Comparison of ENCODE assay signal across 8 cellular contexts in genomic region chr2:134917958-134918517, GRCh38. TPM values are rescaled to one million over a fixed set of nuclear protein-coding genes. Genes with fewer than 3 reads are reported as not detected.
DNase-seq lines count a peak whose midpoint lies in the region; ATAC-seq and TF ChIP-seq lines count a peak whose summit lies in the region.

No MANE protein-coding gene starts in this region.

- peak; percentile 75 for ATAC-seq in HG03025 (IDR thresholded peaks at IDR 0.05; ENCODE audit: low FRiP score, unreplicated experiment)
- ATAC-seq in activated CD4-positive, alpha-beta T cell treated with anti-CD3 and anti-CD28 coated beads for 36 hours, result peak; percentile 76

- H3K27me3 ChIP-seq in duodenal mucosa (ENCODE audit: control insufficient read depth in 1 of 2, insufficient read depth in 2 of 2, low read length in 2 of 2), result no peaks in the 10 kb centered on the region
- no peaks in the 10 kb centered on the region for H3K27me3 ChIP-seq in mononuclear cell (ENCODE audit: insufficient read depth, low read length)
- H3K27me3 ChIP-seq in suprapubic skin, result no peaks in the 10 kb centered on the region

- peak; percentile 98 for DNase-seq in NCI-H146 treated with DMSO at 0.1 percent for 48 hours (lab: John Stamatoyannopoulos, UW; ENCODE audit: unreplicated experiment)
- DNase-seq in NCI-H146 (lab: John Stamatoyannopoulos, UW), result no peak
- peak; percentile 98 for DNase-seq in NCI-H2171 treated with DMSO at 0.1 percent for 48 hours (lab: John Stamatoyannopoulos, UW)
- DNase-seq in activated CD4-positive, alpha-beta T cell treated with anti-CD3 and anti-CD28 coated beads for 36 hours, result peak; percentile 95
- no peak for DNase-seq in suprapubic skin (ENCODE audit: low spot score in 2 of 2)

- peak in 1 of 2 donors; percentile 63 for TF ChIP-seq POLR2A in suprapubic skin (IDR thresholded peaks at IDR 0.05)

- TF ChIP-seq EP300 in suprapubic skin (IDR thresholded peaks at IDR 0.05), result no peak

- H3K9ac ChIP-seq in duodenal mucosa (ENCODE audit: low read depth in 1 of 2, low read length in 2 of 2), result peak overlapping the region; percentile 70 to 73

- peaks cover 16% of the 10 kb centered on the region for H3K36me3 Mint-ChIP-seq in activated CD4-positive, alpha-beta T cell treated with anti-CD3 and anti-CD28 coated beads for 36 hours (ENCODE audit: low read depth)

- H3K36me3 ChIP-seq in duodenal mucosa (ENCODE audit: control insufficient read depth in 1 of 2, insufficient read depth in 2 of 2, low read length in 2 of 2) (no peaks in the 10 kb centered on the region), suprapubic skin (no peaks in the 10 kb centered on the region)

- no peaks in the 10 kb centered on the region for H3K27me3 Mint-ChIP-seq in activated CD4-positive, alpha-beta T cell treated with anti-CD3 and anti-CD28 coated beads for 36 hours

- H3K9me3 ChIP-seq in duodenal mucosa (ENCODE audit: control insufficient read depth in 1 of 2, low read length in 2 of 2) (no peaks in the 10 kb centered on the region), mononuclear cell (ENCODE audit: low read depth, low read length) (no peaks in the 10 kb centered on the region), suprapubic skin (no peaks in the 10 kb centered on the region)

- under 1% methylated on average over 32 of the region's 37 CpGs for WGBS in suprapubic skin

- no peaks in the 10 kb centered on the region for H3K9me3 Mint-ChIP-seq in activated CD4-positive, alpha-beta T cell treated with anti-CD3 and anti-CD28 coated beads for 36 hours (ENCODE audit: low read depth)

- peak in 1 of 2 donors; percentile 37 for TF ChIP-seq CTCF in suprapubic skin (IDR thresholded peaks at IDR 0.05)

- peak overlapping the region; percentile 85 for H3K27ac ChIP-seq in duodenal mucosa (ENCODE audit: low read depth, low read length)
- peak overlapping the region; percentile 99 for H3K27ac ChIP-seq in suprapubic skin

- H3K4me3 ChIP-seq in duodenal mucosa (ENCODE audit: low read depth in 1 of 2, low read length in 2 of 2), result peak overlapping the region; percentile 83 to 87
- peak overlapping the region; percentile 77 for H3K4me3 ChIP-seq in mononuclear cell (ENCODE audit: low read length)
- H3K4me3 ChIP-seq in suprapubic skin, result peak overlapping the region; percentile 93

- H3K4me1 Mint-ChIP-seq in activated CD4-positive, alpha-beta T cell treated with anti-CD3 and anti-CD28 coated beads for 36 hours, result peaks cover 23% of the 10 kb centered on the region

- CTCF ChIA-PET in activated CD4-positive, alpha-beta T cell treated with anti-CD3 and anti-CD28 coated beads for 36 hours (lab: Charles Lee), result interaction anchor here (0.7 to 1.6 kb wide), 4 partner anchors 9 to 1079 kb away, joined by 3 to 4 read pairs (median 4); partner anchors contain the start of gene UBXN4

- POLR2A ChIA-PET in activated CD4-positive, alpha-beta T cell treated with anti-CD3 and anti-CD28 coated beads for 36 hours (lab: Charles Lee), result interaction anchor here (0.6 to 1.6 kb wide), 5 partner anchors 17 to 736 kb away, joined by 3 to 9 read pairs (median 3); partner anchors contain the start of genes R3HDM1, RAB3GAP1 and ZRANB3

- intact Hi-C loops in activated CD4-positive, alpha-beta T cell treated with anti-CD3 and anti-CD28 coated beads for 36 hours (cut with DNase I, micrococcal nuclease), result loop anchor here (1.0 to 10.0 kb wide), 10 partner anchors 134 to 1464 kb away; partner anchors contain the start of genes RAB3GAP1 (in 2 of the 2), MCM6 (in 1 of the 2), MGAT5 (in 1 of the 2) and UBXN4 (in 1 of the 2)

- peak overlapping the region; percentile 92 for H3K4me3 Mint-ChIP-seq in activated CD4-positive, alpha-beta T cell treated with anti-CD3 and anti-CD28 coated beads for 36 hours

- H3K4me1 ChIP-seq in duodenal mucosa (ENCODE audit: control insufficient read depth in 1 of 2, insufficient read depth in 2 of 2, low read length in 2 of 2) (peaks cover 24 to 30% of the 10 kb centered on the region in 2 donors), mononuclear cell (ENCODE audit: insufficient read depth, low read length) (peaks cover 26% of the 10 kb centered on the region), suprapubic skin (peaks cover 41% of the 10 kb centered on the region)

- peak overlapping the region; percentile 98 for H3K27ac Mint-ChIP-seq in activated CD4-positive, alpha-beta T cell treated with anti-CD3 and anti-CD28 coated beads for 36 hours

RNA-seq across cellular contexts. Expression of gene CCNT2, which starts 0.6 kb away (rescaled TPM):
- 10 to 100 TPM; 29.3 to 36.6 TPM for total RNA-seq in activated CD4-positive, alpha-beta T cell treated with anti-CD3 and anti-CD28 coated beads for 36 hours
- total RNA-seq in mononuclear cell (91.3 TPM), suprapubic skin (10 to 100 TPM; 24.0 to 55.8 (median 33.0) TPM)

Comparison
In these comparisons a context has a peak if more than half of its experiments do, and no peak if none do; other contexts are left out.
1. DNase-seq: peak in NCI-H146 treated with DMSO at 0.1 percent for 48 hours (single experiment), NCI-H2171 treated with DMSO at 0.1 percent for 48 hours (single experiment) and activated CD4-positive, alpha-beta T cell treated with anti-CD3 and anti-CD28 coated beads for 36 hours (single experiment); none in NCI-H146 (single experiment) and suprapubic skin (0 of 2).
2. Peak in every context shown above with its lines, with median percentiles within 50 percentile points of each other: H3K4me3 ChIP-seq.